ENCODE assay signal across 15 cellular contexts in the genomic region with DNA sequence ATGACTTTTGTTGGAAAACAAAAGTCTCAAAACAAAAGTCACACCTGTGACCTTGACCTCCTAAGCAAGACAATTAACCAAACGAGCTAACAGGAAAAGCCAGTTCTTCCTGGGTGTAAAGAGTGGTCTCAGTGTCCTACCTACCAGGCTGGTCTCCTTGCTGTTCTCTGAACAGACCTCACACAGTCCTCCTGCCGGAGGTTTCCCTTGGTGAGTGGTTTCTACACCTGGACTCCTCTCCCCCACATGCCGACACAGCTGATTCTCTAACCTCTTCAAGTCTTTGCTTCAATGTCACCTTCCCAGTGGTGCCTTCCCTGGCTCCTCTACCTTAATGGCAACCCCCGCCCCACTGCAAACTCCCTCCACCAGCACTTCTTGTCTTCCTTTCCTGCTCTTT.
DNase-seq lines count a peak whose midpoint lies in the region; ATAC-seq, FAIRE-seq and TF ChIP-seq lines count a peak whose summit lies in the region.
"Had no signal": no experiment of that assay in that cellular context is flagged by ENCODE, and none has a peak within 500 bp of the region (broad histone marks: within the 10 kb centered on the region; RNA-seq: fewer than 3 reads in every experiment).

No MANE protein-coding gene starts in this region.

- peak overlapping the region; percentile 42 for H3K27ac Mint-ChIP-seq in osteocyte (ENCODE audit: unreplicated experiment)
- H3K27ac Mint-ChIP-seq: activated T-cell treated with anti-CD3 and anti-CD28 coated beads, Interleukin-2, amount 50 U/mL, for 72 hours; T-cell had no signal

- peak in 1 of 5 donors; percentile 15 for DNase-seq in heart left ventricle
- no peak for DNase-seq in right cardiac atrium
- DNase-seq in ecto neural progenitor cell (ENCODE audit: low spot score) = peak; percentile 22
- DNase-seq in osteocyte (ENCODE audit: extremely low spot score, unreplicated experiment) = no peak
- DNase-seq in urothelium cell line (ENCODE audit: low spot score) = no peak
- no peak for DNase-seq in stimulated activated naive CD8-positive, alpha-beta T cell treated with anti-CD3 and anti-CD28 coated beads, Interleukin-15, Interleukin-2, amounts not matched to agents 100 U/mL and 50 U/mL, for 24 hours
- DNase-seq in NCI-H2171 treated with DMSO at 0.1 percent for 48 hours (lab: John Stamatoyannopoulos, UW) = no peak
- no peak for DNase-seq in upper lobe of right lung
- DNase-seq: activated T-cell treated with anti-CD3 and anti-CD28 coated beads, Interleukin-2, amount 50 U/mL, for 72 hours; NCI-H2107; OCI-M1; T-cell had no signal

- intact Hi-C loops in heart left ventricle (cut with DNase I) = no loop called here
- intact Hi-C loops in right cardiac atrium (cut with DNase I) = loop anchor here in 1 of 4 donors (5.0 kb wide), 1 partner anchor 238 kb away; the partner anchor contains the start of gene ZFP36L1
- intact Hi-C loops in upper lobe of right lung (cut with DNase I) = no loop called here

- H3K4me3 Mint-ChIP-seq in osteocyte (ENCODE audit: unreplicated experiment) = no peak overlapping the region
- H3K4me3 Mint-ChIP-seq: activated T-cell treated with anti-CD3 and anti-CD28 coated beads, Interleukin-2, amount 50 U/mL, for 72 hours; T-cell had no signal

- no peaks in the 10 kb centered on the region for H3K36me3 ChIP-seq in heart left ventricle
- no peaks in the 10 kb centered on the region for H3K36me3 ChIP-seq in upper lobe of right lung
- H3K36me3 ChIP-seq: MG63 had no signal

- peak overlapping the region in 10 of 12 donors; percentile 19 to 96 (median 54) for H3K27ac ChIP-seq in heart left ventricle
- no peak overlapping the region for H3K27ac ChIP-seq in right cardiac atrium (ENCODE audit: low read length)
- H3K27ac ChIP-seq in upper lobe of right lung = no peak overlapping the region

- TF ChIP-seq CTCF in heart left ventricle (IDR thresholded peaks at IDR 0.05) (no peak), osteocyte (IDR thresholded peaks at IDR 0.05) (no peak), upper lobe of right lung (IDR thresholded peaks at IDR 0.05) (no peak)

- FAIRE-seq in urothelium cell line (lab: Jason Lieb, UNC) = peak; percentile 67
- FAIRE-seq: colon had no signal

- WGBS in heart left ventricle, 4 donors = 80 to 84% (median 81%) methylated on average over 4 of the region's 4 CpGs
- WGBS in right cardiac atrium = 92% methylated on average over 4 of the region's 4 CpGs

- ATAC-seq in heart left ventricle (no peak), right cardiac atrium (no peak), upper lobe of right lung (no peak)
- ATAC-seq in stimulated activated naive CD8-positive, alpha-beta T cell treated with anti-CD3 and anti-CD28 coated beads, Interleukin-15, Interleukin-2, amounts not matched to agents 100 U/mL and 50 U/mL, for 24 hours = no peak
- ATAC-seq: activated CD4-positive, CD25-positive, alpha-beta regulatory T cell treated with anti-CD3 and anti-CD28 coated beads, Interleukin-2, amount 50 U/mL, for 24 hours; activated T-cell treated with anti-CD3 and anti-CD28 coated beads, Interleukin-2, amount 50 U/mL, for 72 hours; T-cell had no signal

- H3K27me3 Mint-ChIP-seq in osteocyte (ENCODE audit: unreplicated experiment) = no peaks in the 10 kb centered on the region
- H3K27me3 Mint-ChIP-seq: T-cell had no signal

- H3K9me3 ChIP-seq in heart left ventricle (no peaks in the 10 kb centered on the region), right cardiac atrium (ENCODE audit: control insufficient read depth, low read length) (no peaks in the 10 kb centered on the region), upper lobe of right lung (no peaks in the 10 kb centered on the region)
- H3K9me3 ChIP-seq: MG63 had no signal

- no peak overlapping the region for H3K4me3 ChIP-seq in heart left ventricle
- H3K4me3 ChIP-seq in right cardiac atrium (ENCODE audit: low read length) = no peak overlapping the region
- no peak overlapping the region for H3K4me3 ChIP-seq in upper lobe of right lung
- H3K4me3 ChIP-seq: MG63 had no signal

- no peaks in the 10 kb centered on the region for H3K36me3 Mint-ChIP-seq in osteocyte (ENCODE audit: unreplicated experiment)
- H3K36me3 Mint-ChIP-seq: T-cell had no signal

- H3K4me1 ChIP-seq in heart left ventricle (peaks cover 0 to 61% (median 43%) of the 10 kb centered on the region in 12 donors), right cardiac atrium (ENCODE audit: control insufficient read depth, insufficient read depth, low read length) (peaks cover 24% of the 10 kb centered on the region), upper lobe of right lung (peaks cover 37% of the 10 kb centered on the region)

- H3K27me3 ChIP-seq in heart left ventricle (no peaks in the 10 kb centered on the region), right cardiac atrium (ENCODE audit: control insufficient read depth, insufficient read depth) (no peaks in the 10 kb centered on the region), upper lobe of right lung (no peaks in the 10 kb centered on the region)
- H3K27me3 ChIP-seq: MG63 had no signal

- no peak for TF ChIP-seq POLR2A in heart left ventricle (IDR thresholded peaks at IDR 0.05)

- H3K9me3 Mint-ChIP-seq in osteocyte (ENCODE audit: unreplicated experiment) = no peaks in the 10 kb centered on the region
- H3K9me3 Mint-ChIP-seq: activated T-cell treated with anti-CD3 and anti-CD28 coated beads, Interleukin-2, amount 50 U/mL, for 72 hours; T-cell had no signal

- peaks cover 46% of the 10 kb centered on the region for H3K4me1 Mint-ChIP-seq in osteocyte (ENCODE audit: unreplicated experiment)

Comparison
In these comparisons a context has a peak if more than half of its experiments do, and no peak if none do; other contexts are left out.
1. H3K27ac ChIP-seq: peak in heart left ventricle (10 of 12); none in right cardiac atrium (single experiment) and upper lobe of right lung (single experiment).